ENCODE assay signal across 1 cellular context in genomic region chr6:31493875-31494694, GRCh38.
A peak's percentile ranks its signal among the peaks of the same experiment; 100 is the strongest.
TF ChIP-seq lines count a peak whose summit lies in the region.

No MANE protein-coding gene starts in this region.

TF ChIP-seq in HepG2, 621 proteins besides CTCF, POLR2A, EP300 and RAD21 (continued from another document and continues in another):
- TF ChIP-seq GLMP (CRISPR knock-in tag; IDR thresholded peaks at IDR 0.05; ENCODE audit: borderline replicate concordance) (no peak), ZFP36 (IDR thresholded peaks at IDR 0.05; ENCODE audit: borderline replicate concordance, low read depth, low read length, partially characterized antibody) (no peak), ZHX1 (CRISPR knock-in tag; IDR thresholded peaks at IDR 0.05; ENCODE audit: low read depth) (no peak), ZNF513 (CRISPR knock-in tag; conservative IDR thresholded peaks at IDR 0.05) (no peak), PHB2 (IDR thresholded peaks at IDR 0.05; ENCODE audit: partially characterized antibody) (no peak), NR3C1 (CRISPR knock-in tag; IDR thresholded peaks at IDR 0.05) (no peak), BHLHE40 (IDR thresholded peaks at IDR 0.05; ENCODE audit: low read length) (0 out of 2 replicates have a peak, but pooled peaks have one; percentile 18), ZNF274 (CRISPR knock-in tag; IDR thresholded peaks at IDR 0.05) (no peak), REXO4 (CRISPR knock-in tag; IDR thresholded peaks at IDR 0.05; ENCODE audit: borderline replicate concordance) (no peak), ZNF264 (CRISPR knock-in tag; IDR thresholded peaks at IDR 0.05) (no peak), ZNF292 (CRISPR knock-in tag; IDR thresholded peaks at IDR 0.05; ENCODE audit: borderline replicate concordance, low read depth) (peak; percentile 39; the same call in 1 of the 2 replicates), ZNF547 (CRISPR knock-in tag; IDR thresholded peaks at IDR 0.05) (no peak; the same call in 1 of the 2 replicates), ZNF501 (CRISPR knock-in tag; IDR thresholded peaks at IDR 0.05) (peak; percentile 89), GPN1 (CRISPR knock-in tag; IDR thresholded peaks at IDR 0.05; ENCODE audit: borderline replicate concordance) (no peak), ZEB1 (IDR thresholded peaks at IDR 0.05; ENCODE audit: insufficient replicate concordance, low read depth) (no peak), YEATS2 (CRISPR knock-in tag; IDR thresholded peaks at IDR 0.05; ENCODE audit: borderline replicate concordance) (no peak; the same call in 1 of the 2 replicates), ZNF652 (CRISPR knock-in tag; IDR thresholded peaks at IDR 0.05; ENCODE audit: borderline replicate concordance, low read depth) (no peak), MAFG (CRISPR knock-in tag; IDR thresholded peaks at IDR 0.05) (no peak), KDM6A (CRISPR knock-in tag; IDR thresholded peaks at IDR 0.05; ENCODE audit: low read depth) (no peak), XBP1 (CRISPR knock-in tag; IDR thresholded peaks at IDR 0.05) (no peak), ZNF180 (CRISPR knock-in tag; IDR thresholded peaks at IDR 0.05; ENCODE audit: borderline replicate concordance, low read depth) (no peak), ZNF225 (CRISPR knock-in tag; IDR thresholded peaks at IDR 0.05) (no peak), ELF1 (CRISPR knock-in tag; IDR thresholded peaks at IDR 0.05) (no peak), ZSCAN20 (CRISPR knock-in tag; IDR thresholded peaks at IDR 0.05; ENCODE audit: borderline replicate concordance) (peak; percentile 8; the same call in 1 of the 2 replicates), ZNF891 (CRISPR knock-in tag; IDR thresholded peaks at IDR 0.05) (peak; percentile 29; the same call in 1 of the 2 replicates), ZSCAN29 (CRISPR knock-in tag; conservative IDR thresholded peaks at IDR 0.05) (peak; percentile 71; the same call in 1 of the 2 replicates), CSRNP1 (CRISPR knock-in tag; IDR thresholded peaks at IDR 0.05) (no peak; the same call in 1 of the 2 replicates), YEATS4 (CRISPR knock-in tag; IDR thresholded peaks at IDR 0.05; ENCODE audit: borderline replicate concordance) (peak; percentile 75; the same call in 1 of the 2 replicates), ATF7 (IDR thresholded peaks at IDR 0.05) (no peak), ATF7 (CRISPR knock-in tag; IDR thresholded peaks at IDR 0.05) (no peak), ZNF205 (CRISPR knock-in tag; IDR thresholded peaks at IDR 0.05) (no peak), RFX3 (CRISPR knock-in tag; IDR thresholded peaks at IDR 0.05) (no peak), EZH2 (conservative IDR thresholded peaks at IDR 0.05; ENCODE audit: low read depth, low read length) (no peak), STAT5B (CRISPR knock-in tag; IDR thresholded peaks at IDR 0.05) (no peak)
- TF ChIP-seq, protein P1, sequence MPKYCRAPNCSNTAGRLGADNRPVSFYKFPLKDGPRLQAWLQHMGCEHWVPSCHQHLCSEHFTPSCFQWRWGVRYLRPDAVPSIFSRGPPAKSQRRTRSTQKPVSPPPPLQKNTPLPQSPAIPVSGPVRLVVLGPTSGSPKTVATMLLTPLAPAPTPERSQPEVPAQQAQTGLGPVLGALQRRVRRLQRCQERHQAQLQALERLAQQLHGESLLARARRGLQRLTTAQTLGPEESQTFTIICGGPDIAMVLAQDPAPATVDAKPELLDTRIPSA (CRISPR knock-in tag; IDR thresholded peaks at IDR 0.05; ENCODE audit: borderline replicate concordance) = no peak
- TF ChIP-seq, protein P2, sequence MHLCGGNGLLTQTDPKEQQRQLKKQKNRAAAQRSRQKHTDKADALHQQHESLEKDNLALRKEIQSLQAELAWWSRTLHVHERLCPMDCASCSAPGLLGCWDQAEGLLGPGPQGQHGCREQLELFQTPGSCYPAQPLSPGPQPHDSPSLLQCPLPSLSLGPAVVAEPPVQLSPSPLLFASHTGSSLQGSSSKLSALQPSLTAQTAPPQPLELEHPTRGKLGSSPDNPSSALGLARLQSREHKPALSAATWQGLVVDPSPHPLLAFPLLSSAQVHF (CRISPR knock-in tag; IDR thresholded peaks at IDR 0.05) = no peak
- TF ChIP-seq, protein P3, sequence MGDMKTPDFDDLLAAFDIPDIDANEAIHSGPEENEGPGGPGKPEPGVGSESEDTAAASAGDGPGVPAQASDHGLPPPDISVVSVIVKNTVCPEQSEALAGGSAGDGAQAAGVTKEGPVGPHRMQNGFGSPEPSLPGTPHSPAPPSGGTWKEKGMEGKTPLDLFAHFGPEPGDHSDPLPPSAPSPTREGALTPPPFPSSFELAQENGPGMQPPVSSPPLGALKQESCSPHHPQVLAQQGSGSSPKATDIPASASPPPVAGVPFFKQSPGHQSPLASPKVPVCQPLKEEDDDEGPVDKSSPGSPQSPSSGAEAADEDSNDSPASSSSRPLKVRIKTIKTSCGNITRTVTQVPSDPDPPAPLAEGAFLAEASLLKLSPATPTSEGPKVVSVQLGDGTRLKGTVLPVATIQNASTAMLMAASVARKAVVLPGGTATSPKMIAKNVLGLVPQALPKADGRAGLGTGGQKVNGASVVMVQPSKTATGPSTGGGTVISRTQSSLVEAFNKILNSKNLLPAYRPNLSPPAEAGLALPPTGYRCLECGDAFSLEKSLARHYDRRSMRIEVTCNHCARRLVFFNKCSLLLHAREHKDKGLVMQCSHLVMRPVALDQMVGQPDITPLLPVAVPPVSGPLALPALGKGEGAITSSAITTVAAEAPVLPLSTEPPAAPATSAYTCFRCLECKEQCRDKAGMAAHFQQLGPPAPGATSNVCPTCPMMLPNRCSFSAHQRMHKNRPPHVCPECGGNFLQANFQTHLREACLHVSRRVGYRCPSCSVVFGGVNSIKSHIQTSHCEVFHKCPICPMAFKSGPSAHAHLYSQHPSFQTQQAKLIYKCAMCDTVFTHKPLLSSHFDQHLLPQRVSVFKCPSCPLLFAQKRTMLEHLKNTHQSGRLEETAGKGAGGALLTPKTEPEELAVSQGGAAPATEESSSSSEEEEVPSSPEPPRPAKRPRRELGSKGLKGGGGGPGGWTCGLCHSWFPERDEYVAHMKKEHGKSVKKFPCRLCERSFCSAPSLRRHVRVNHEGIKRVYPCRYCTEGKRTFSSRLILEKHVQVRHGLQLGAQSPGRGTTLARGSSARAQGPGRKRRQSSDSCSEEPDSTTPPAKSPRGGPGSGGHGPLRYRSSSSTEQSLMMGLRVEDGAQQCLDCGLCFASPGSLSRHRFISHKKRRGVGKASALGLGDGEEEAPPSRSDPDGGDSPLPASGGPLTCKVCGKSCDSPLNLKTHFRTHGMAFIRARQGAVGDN (CRISPR knock-in tag; IDR thresholded peaks at IDR 0.05) = peak; percentile 62
- TF ChIP-seq, protein P4, sequence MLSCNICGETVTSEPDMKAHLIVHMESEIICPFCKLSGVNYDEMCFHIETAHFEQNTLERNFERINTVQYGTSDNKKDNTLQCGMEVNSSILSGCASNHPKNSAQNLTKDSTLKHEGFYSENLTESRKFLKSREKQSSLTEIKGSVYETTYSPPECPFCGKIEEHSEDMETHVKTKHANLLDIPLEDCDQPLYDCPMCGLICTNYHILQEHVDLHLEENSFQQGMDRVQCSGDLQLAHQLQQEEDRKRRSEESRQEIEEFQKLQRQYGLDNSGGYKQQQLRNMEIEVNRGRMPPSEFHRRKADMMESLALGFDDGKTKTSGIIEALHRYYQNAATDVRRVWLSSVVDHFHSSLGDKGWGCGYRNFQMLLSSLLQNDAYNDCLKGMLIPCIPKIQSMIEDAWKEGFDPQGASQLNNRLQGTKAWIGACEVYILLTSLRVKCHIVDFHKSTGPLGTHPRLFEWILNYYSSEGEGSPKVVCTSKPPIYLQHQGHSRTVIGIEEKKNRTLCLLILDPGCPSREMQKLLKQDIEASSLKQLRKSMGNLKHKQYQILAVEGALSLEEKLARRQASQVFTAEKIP (CRISPR knock-in tag; IDR thresholded peaks at IDR 0.05; ENCODE audit: borderline replicate concordance) = no peak
- TF ChIP-seq, protein P5, sequence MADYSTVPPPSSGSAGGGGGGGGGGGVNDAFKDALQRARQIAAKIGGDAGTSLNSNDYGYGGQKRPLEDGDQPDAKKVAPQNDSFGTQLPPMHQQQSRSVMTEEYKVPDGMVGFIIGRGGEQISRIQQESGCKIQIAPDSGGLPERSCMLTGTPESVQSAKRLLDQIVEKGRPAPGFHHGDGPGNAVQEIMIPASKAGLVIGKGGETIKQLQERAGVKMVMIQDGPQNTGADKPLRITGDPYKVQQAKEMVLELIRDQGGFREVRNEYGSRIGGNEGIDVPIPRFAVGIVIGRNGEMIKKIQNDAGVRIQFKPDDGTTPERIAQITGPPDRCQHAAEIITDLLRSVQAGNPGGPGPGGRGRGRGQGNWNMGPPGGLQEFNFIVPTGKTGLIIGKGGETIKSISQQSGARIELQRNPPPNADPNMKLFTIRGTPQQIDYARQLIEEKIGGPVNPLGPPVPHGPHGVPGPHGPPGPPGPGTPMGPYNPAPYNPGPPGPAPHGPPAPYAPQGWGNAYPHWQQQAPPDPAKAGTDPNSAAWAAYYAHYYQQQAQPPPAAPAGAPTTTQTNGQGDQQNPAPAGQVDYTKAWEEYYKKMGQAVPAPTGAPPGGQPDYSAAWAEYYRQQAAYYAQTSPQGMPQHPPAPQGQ (CRISPR knock-in tag; IDR thresholded peaks at IDR 0.05; ENCODE audit: borderline replicate concordance) = no peak
- TF ChIP-seq, protein P6, sequence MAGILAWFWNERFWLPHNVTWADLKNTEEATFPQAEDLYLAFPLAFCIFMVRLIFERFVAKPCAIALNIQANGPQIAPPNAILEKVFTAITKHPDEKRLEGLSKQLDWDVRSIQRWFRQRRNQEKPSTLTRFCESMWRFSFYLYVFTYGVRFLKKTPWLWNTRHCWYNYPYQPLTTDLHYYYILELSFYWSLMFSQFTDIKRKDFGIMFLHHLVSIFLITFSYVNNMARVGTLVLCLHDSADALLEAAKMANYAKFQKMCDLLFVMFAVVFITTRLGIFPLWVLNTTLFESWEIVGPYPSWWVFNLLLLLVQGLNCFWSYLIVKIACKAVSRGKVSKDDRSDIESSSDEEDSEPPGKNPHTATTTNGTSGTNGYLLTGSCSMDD (CRISPR knock-in tag; IDR thresholded peaks at IDR 0.05) = no peak
- TF ChIP-seq, protein P7, sequence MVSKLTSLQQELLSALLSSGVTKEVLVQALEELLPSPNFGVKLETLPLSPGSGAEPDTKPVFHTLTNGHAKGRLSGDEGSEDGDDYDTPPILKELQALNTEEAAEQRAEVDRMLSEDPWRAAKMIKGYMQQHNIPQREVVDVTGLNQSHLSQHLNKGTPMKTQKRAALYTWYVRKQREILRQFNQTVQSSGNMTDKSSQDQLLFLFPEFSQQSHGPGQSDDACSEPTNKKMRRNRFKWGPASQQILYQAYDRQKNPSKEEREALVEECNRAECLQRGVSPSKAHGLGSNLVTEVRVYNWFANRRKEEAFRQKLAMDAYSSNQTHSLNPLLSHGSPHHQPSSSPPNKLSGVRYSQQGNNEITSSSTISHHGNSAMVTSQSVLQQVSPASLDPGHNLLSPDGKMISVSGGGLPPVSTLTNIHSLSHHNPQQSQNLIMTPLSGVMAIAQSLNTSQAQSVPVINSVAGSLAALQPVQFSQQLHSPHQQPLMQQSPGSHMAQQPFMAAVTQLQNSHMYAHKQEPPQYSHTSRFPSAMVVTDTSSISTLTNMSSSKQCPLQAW (CRISPR knock-in tag; IDR thresholded peaks at IDR 0.05) = peak; percentile 33; the same call in 1 of the 2 replicates
